ENCODE assay signal across 34 cellular contexts in genomic region chr9:116626762-116627161, GRCh38.
"Had no signal": no experiment of that assay in that cellular context is flagged by ENCODE, and none has a peak within 500 bp of the region (broad histone marks: within the 10 kb centered on the region; RNA-seq: fewer than 3 reads in every experiment).

No MANE protein-coding gene starts in this region.

- H3K36me3 ChIP-seq: MG63 had no signal

- H3K27me3 ChIP-seq: MG63 had no signal

- DNase-seq: Karpas-422, Kasumi-1, MG63, MM.1S, MV-4-11, NCI-H1048, NCI-H1092, NCI-H1092 treated with DMSO at 0.1 percent for 48 hours, NCI-H1105, NCI-H1105 treated with DMSO at 0.1 percent for 48 hours, NCI-H1417, NCI-H1417 treated with DMSO at 0.1 percent for 48 hours, NCI-H1436, NCI-H1436 treated with DMSO at 0.1 percent for 48 hours, NCI-H146, NCI-H1694, NCI-H1694 treated with DMSO at 0.1 percent for 48 hours, NCI-H187, NCI-H187 treated with DMSO at 0.1 percent for 48 hours, NCI-H1930, NCI-H2029, NCI-H2029 treated with DMSO at 0.1 percent for 48 hours, NCI-H2081, NCI-H2081 treated with DMSO at 0.1 percent for 48 hours, NCI-H2107, NCI-H2171, NCI-H2171 treated with DMSO at 0.1 percent for 48 hours, NCI-H2227 treated with DMSO at 0.1 percent for 48 hours, NCI-H226, NCI-H345, NCI-H446, NCI-H446 treated with DMSO at 0.1 percent for 48 hours, NCI-H510A, NCI-H510A treated with DMSO at 0.1 percent for 48 hours had no signal

- H3K9me3 ChIP-seq: MG63 had no signal

- H3K4me3 ChIP-seq: MG63 had no signal
